ENCODE assay signal across 8 cellular contexts in genomic region chr17:60525347-60525623, GRCh38. TPM values are rescaled to one million over a fixed set of nuclear protein-coding genes. Genes with fewer than 3 reads are reported as not detected.
A peak's percentile ranks its signal among the peaks of the same experiment; 100 is the strongest.
DNase-seq lines count a peak whose midpoint lies in the region; ATAC-seq, FAIRE-seq and TF ChIP-seq lines count a peak whose summit lies in the region.

No MANE protein-coding gene starts in this region.

- H3K4me3 Mint-ChIP-seq in CD4-positive, alpha-beta memory T cell = peak overlapping the region; percentile 97 to 100 (median 99)
- H3K4me3 Mint-ChIP-seq in stimulated activated naive CD8-positive, alpha-beta T cell treated with anti-CD3 and anti-CD28 coated beads, Interleukin-15, Interleukin-2, amounts not matched to agents 100 ng/mL and 50 ng/mL, for 24 hours = peak overlapping the region; percentile 99

- no peak for DNase-seq in CD4-positive, alpha-beta memory T cell
- DNase-seq in ascending aorta (ENCODE audit: low spot score in 2 of 2) = no peak
- no peak for DNase-seq in keratinocyte (ENCODE audit: low read depth, low spot score)
- DNase-seq in CD1c-positive myeloid dendritic cell (ENCODE audit: extremely low spot score) = no peak
- no peak for DNase-seq in ACHN

- H3K27ac ChIP-seq in CD4-positive, alpha-beta memory T cell (ENCODE audit: low read depth, low read length) = peak overlapping the region; percentile 98
- H3K27ac ChIP-seq in ascending aorta = peak overlapping the region; percentile 96 to 100
- peak overlapping the region; percentile 85 for H3K27ac ChIP-seq in keratinocyte (ENCODE audit: control insufficient read depth, insufficient read depth, low read length)

- peaks cover 5 to 27% of the 10 kb centered on the region in 2 donors for H3K36me3 Mint-ChIP-seq in CD4-positive, alpha-beta memory T cell
- H3K36me3 Mint-ChIP-seq in stimulated activated naive CD8-positive, alpha-beta T cell treated with anti-CD3 and anti-CD28 coated beads, Interleukin-15, Interleukin-2, amounts not matched to agents 100 ng/mL and 50 ng/mL, for 24 hours (ENCODE audit: low read depth) = peaks cover 7% of the 10 kb centered on the region

- H2AFZ ChIP-seq in keratinocyte (ENCODE audit: control insufficient read depth, low read length) = peak overlapping the region; percentile 89

- H3K36me3 ChIP-seq in CD4-positive, alpha-beta memory T cell (ENCODE audit: insufficient read depth, low read length) = no peaks in the 10 kb centered on the region
- no peaks in the 10 kb centered on the region for H3K36me3 ChIP-seq in ascending aorta
- H3K36me3 ChIP-seq in keratinocyte (ENCODE audit: control insufficient read depth in 2 of 2, extremely low read depth in 1 of 2, insufficient read depth in 2 of 2, low read length in 2 of 2) = peaks cover 0 to 5% of the 10 kb centered on the region in 2 experiments

- ATAC-seq in HG03103 (IDR thresholded peaks at IDR 0.05; ENCODE audit: low read depth, unreplicated experiment) (peak; percentile 5), GM21360 (IDR thresholded peaks at IDR 0.05; ENCODE audit: unreplicated experiment) (no peak)

- H3K4me3 ChIP-seq in CD4-positive, alpha-beta memory T cell (ENCODE audit: low read length in 2 of 2) = peak overlapping the region; percentile 93 to 96
- H3K4me3 ChIP-seq in ascending aorta (peak overlapping the region; percentile 96 to 97), keratinocyte (ENCODE audit: control insufficient read depth in 2 of 3, extremely low read depth in 1 of 3, insufficient read depth in 2 of 3, low read depth in 1 of 3, low read length in 3 of 3) (peak overlapping the region; percentile 88 to 96 (median 96))

- H3K4me1 ChIP-seq in CD4-positive, alpha-beta memory T cell (ENCODE audit: insufficient read depth, low read length) = peaks cover 34% of the 10 kb centered on the region
- H3K4me1 ChIP-seq in ascending aorta (peaks cover 3 to 33% of the 10 kb centered on the region in 2 donors), keratinocyte (ENCODE audit: control insufficient read depth, extremely low read depth, insufficient read depth, low read length) (peaks cover 18% of the 10 kb centered on the region)

- in situ Hi-C loops in ACHN (cut with HindIII; ENCODE audit: low pct_ligation_motif_present, low pct_unique_long_range_greater_than_20kb, low sequenced_read_pairs) = no loop called here

- intact Hi-C loops in CD4-positive, alpha-beta memory T cell (cut with micrococcal nuclease) = loop anchor here (1.0 to 2.0 kb wide), 2 partner anchors 44 to 152 kb away; partner anchors contain the start of gene BCAS3
- intact Hi-C loops in ascending aorta (cut with DNase I) = loop anchor here (5.0 to 10.0 kb wide), 4 partner anchors 47 to 890 kb away; no protein-coding TSS in a partner anchor

- H3K27me3 Mint-ChIP-seq in CD4-positive, alpha-beta memory T cell = no peaks in the 10 kb centered on the region
- no peaks in the 10 kb centered on the region for H3K27me3 Mint-ChIP-seq in stimulated activated naive CD8-positive, alpha-beta T cell treated with anti-CD3 and anti-CD28 coated beads, Interleukin-15, Interleukin-2, amounts not matched to agents 100 ng/mL and 50 ng/mL, for 24 hours

- H3K4me2 ChIP-seq in keratinocyte (ENCODE audit: control insufficient read depth, extremely low read depth, insufficient read depth, low read depth, low read length) = peak overlapping the region; percentile 91

- peaks cover 59% of the 10 kb centered on the region for H3K79me2 ChIP-seq in keratinocyte (ENCODE audit: control insufficient read depth, insufficient read depth, low read length)

- no peaks in the 10 kb centered on the region for H3K9me3 ChIP-seq in CD4-positive, alpha-beta memory T cell (ENCODE audit: control insufficient read depth in 1 of 2, low read length in 2 of 2)
- no peaks in the 10 kb centered on the region for H3K9me3 ChIP-seq in ascending aorta
- H3K9me3 ChIP-seq in keratinocyte (ENCODE audit: control insufficient read depth, low read depth, low read length) = no peaks in the 10 kb centered on the region

- peak overlapping the region; percentile 85 for H3K9ac ChIP-seq in keratinocyte (ENCODE audit: control insufficient read depth, extremely low read depth, insufficient read depth, low read length)

- dilution Hi-C loops in keratinocyte (cut with MboI; ENCODE audit: extremely low pct_ligation_motif_present, low sequenced_read_pairs) = no loop called here

- H3K27ac Mint-ChIP-seq in CD4-positive, alpha-beta memory T cell = peak overlapping the region; percentile 96 to 99 (median 99)
- H3K27ac Mint-ChIP-seq in stimulated activated naive CD8-positive, alpha-beta T cell treated with anti-CD3 and anti-CD28 coated beads, Interleukin-15, Interleukin-2, amounts not matched to agents 100 ng/mL and 50 ng/mL, for 24 hours = peak overlapping the region; percentile 98

- H4K20me1 ChIP-seq in keratinocyte (ENCODE audit: control insufficient read depth, extremely low read depth, insufficient read depth, low read length) = no peaks in the 10 kb centered on the region

- no peaks in the 10 kb centered on the region for H3K27me3 ChIP-seq in CD4-positive, alpha-beta memory T cell (ENCODE audit: insufficient read depth, low read length)
- no peaks in the 10 kb centered on the region for H3K27me3 ChIP-seq in ascending aorta
- no peaks in the 10 kb centered on the region for H3K27me3 ChIP-seq in keratinocyte (ENCODE audit: control insufficient read depth, extremely low read depth, insufficient read depth, low read length)

- POLR2A ChIA-PET in CD4-positive, alpha-beta memory T cell (lab: Charles Lee; ENCODE audit: partially characterized antibody) = interaction anchor here (0.9 kb wide), 1 partner anchor 152 kb away, joined by 5 read pairs; the partner anchor contains the start of gene BCAS3

- peaks cover 10% of the 10 kb centered on the region for H3K9me1 ChIP-seq in keratinocyte (ENCODE audit: control insufficient read depth, extremely low read depth, insufficient read depth, low read length)

- CTCF ChIA-PET in CD4-positive, alpha-beta memory T cell (lab: Charles Lee; ENCODE audit: partially characterized antibody) = no interaction called here

- TF ChIP-seq CTCF in ascending aorta (IDR thresholded peaks at IDR 0.05) = no peak
- TF ChIP-seq CTCF in keratinocyte (optimal IDR thresholded peaks at IDR 0.05 in 1 of 3, IDR thresholded peaks at IDR 0.05 in 1 of 3, conservative IDR thresholded peaks at IDR 0.05 in 1 of 3; ENCODE audit: extremely low read depth in 1 of 3, insufficient read depth in 2 of 3, low read length in 3 of 3) = no peak

- FAIRE-seq in keratinocyte (lab: Jason Lieb, UNC) = no peak

- no peaks in the 10 kb centered on the region for H3K9me3 Mint-ChIP-seq in CD4-positive, alpha-beta memory T cell
- H3K9me3 Mint-ChIP-seq in stimulated activated naive CD8-positive, alpha-beta T cell treated with anti-CD3 and anti-CD28 coated beads, Interleukin-15, Interleukin-2, amounts not matched to agents 100 ng/mL and 50 ng/mL, for 24 hours = no peaks in the 10 kb centered on the region

- peaks cover 34 to 64% (median 49%) of the 10 kb centered on the region in 4 donors for H3K4me1 Mint-ChIP-seq in CD4-positive, alpha-beta memory T cell
- H3K4me1 Mint-ChIP-seq in stimulated activated naive CD8-positive, alpha-beta T cell treated with anti-CD3 and anti-CD28 coated beads, Interleukin-15, Interleukin-2, amounts not matched to agents 100 ng/mL and 50 ng/mL, for 24 hours (ENCODE audit: low read depth) = peaks cover 41% of the 10 kb centered on the region

RNA-seq across cellular contexts. Expression of gene APPBP2, which starts 0.8 kb away (rescaled TPM):
- 10 to 100 TPM; 48.4 to 50.8 TPM for total RNA-seq in CD4-positive, alpha-beta memory T cell
- polyA plus RNA-seq in CD4-positive, alpha-beta memory T cell = 10 to 100 TPM; 23.9 to 31.6 TPM
- total RNA-seq in ascending aorta = 8.6 TPM
- polyA plus RNA-seq in keratinocyte = 11.5 to 21.1 TPM (median 13.8 TPM) in 3 replicates
- 11.6 TPM for polyA plus RNA-seq in keratinocyte (2011; ENCODE audit: low read depth)
- polyA plus RNA-seq in keratinocyte (2011; cell fraction: cytosol; rRNA removed) = 5.9 and 14.1 TPM in 2 replicates
- 10.3 and 14.2 TPM in 2 replicates for polyA plus RNA-seq in keratinocyte (2011; cell fraction: nucleus; rRNA removed)
- 11.4 and 14.4 TPM in 2 replicates for polyA plus RNA-seq in keratinocyte (2012; ENCODE audit: low replicate concordance)
- 6.5 to 39.9 TPM (median 19.9 TPM) in 3 replicates for polyA minus RNA-seq in keratinocyte
- polyA minus RNA-seq in keratinocyte (2011; cell fraction: cytosol; rRNA and poly(A)+ RNA removed) = 11.5 TPM
- 12.8 and 30.4 TPM in 2 replicates for polyA minus RNA-seq in keratinocyte (2011; cell fraction: nucleus; rRNA and poly(A)+ RNA removed)
